ENCODE assay signal across 7 cellular contexts in genomic region chr21:46284722-46285121, GRCh38. TPM values are rescaled to one million over a fixed set of nuclear protein-coding genes. Genes with fewer than 3 reads are reported as not detected.
DNase-seq lines count a peak whose midpoint lies in the region; ATAC-seq and TF ChIP-seq lines count a peak whose summit lies in the region.

No MANE protein-coding gene starts in this region.

- TF ChIP-seq POLR2A in esophagus squamous epithelium (IDR thresholded peaks at IDR 0.05), result no peak

- H3K79me2 ChIP-seq in GM23248 (ENCODE audit: insufficient read depth), result peaks cover 85% of the 10 kb centered on the region

- intact Hi-C loops in esophagus squamous epithelium (cut with DNase I), result loop anchor here (5.0 kb wide), 1 partner anchor 52 kb away; no protein-coding TSS in a partner anchor

- no peak overlapping the region for H2AFZ ChIP-seq in GM23248

- no peaks in the 10 kb centered on the region for H3K9me2 ChIP-seq in GM23248 (ENCODE audit: insufficient read depth)

- H3K9me3 ChIP-seq in GM23248 (ENCODE audit: low read depth), result no peaks in the 10 kb centered on the region
- no peaks in the 10 kb centered on the region for H3K9me3 ChIP-seq in SJCRH30 (replicated peaks)
- H3K9me3 ChIP-seq in esophagus squamous epithelium, result no peaks in the 10 kb centered on the region

- H3K9ac ChIP-seq in GM23248, result peak overlapping the region; percentile 88

- in situ Hi-C loops in GM23248 (cut with MboI), result no loop called here
- in situ Hi-C loops in GM13977 (cut with MboI; ENCODE audit: low pct_unique_long_range_greater_than_20kb, low sequenced_read_pairs, unreplicated experiment), result no loop called here

- H3K27ac ChIP-seq in GM23248 (peak overlapping the region; percentile 76), SJCRH30 (no peak overlapping the region), esophagus squamous epithelium (peak overlapping the region in 3 of 4 donors; percentile 98 to 99 (median 98))

- 100% methylated on average over 1 of the region's 1 CpG for WGBS in GM23248 (ENCODE audit: low coverage in 1 of 2, low lambda C conversion rate in 2 of 2, missing lambda C conversion rate in 2 of 2), 2 experiments
- 70 to 82% methylated on average over 1 of the region's 1 CpG for WGBS in esophagus squamous epithelium, 2 donors

- H3K4me2 ChIP-seq in GM23248 (ENCODE audit: unreplicated experiment), result peak overlapping the region; percentile 95

- no peak for DNase-seq in GM23248
- no peak for DNase-seq in SJCRH30
- DNase-seq in esophagus squamous epithelium (lab: John Stamatoyannopoulos, UW), result no peak
- DNase-seq in skeletal muscle cell (ENCODE audit: low read depth), result no peak
- DNase-seq in HuH-7.5 (ENCODE audit: low spot score), result no peak
- no peak for DNase-seq in GM13977 (ENCODE audit: low spot score)

- peaks cover 37% of the 10 kb centered on the region for H3K4me1 ChIP-seq in GM23248 (ENCODE audit: insufficient read depth)
- 0 out of 2 replicates have a peak, but pooled peaks cover 7% of the 10 kb centered on the region for H3K4me1 ChIP-seq in SJCRH30
- H3K4me1 ChIP-seq in esophagus squamous epithelium, result peaks cover 20 to 65% (median 36%) of the 10 kb centered on the region in 3 donors

- no peaks in the 10 kb centered on the region for H4K20me1 ChIP-seq in GM23248 (ENCODE audit: insufficient read depth)

- H3K36me3 ChIP-seq in GM23248 (ENCODE audit: low read depth) (peaks cover 13% of the 10 kb centered on the region; the same call in 1 of the 2 replicates), SJCRH30 (peaks cover 40% of the 10 kb centered on the region), esophagus squamous epithelium (peaks cover 2 to 46% (median 4%) of the 10 kb centered on the region in 3 donors)

- H3K27me3 ChIP-seq in GM23248 (replicated peaks; ENCODE audit: insufficient read depth) (no peaks in the 10 kb centered on the region), SJCRH30 (no peaks in the 10 kb centered on the region), esophagus squamous epithelium (no peaks in the 10 kb centered on the region)

- TF ChIP-seq CTCF in esophagus squamous epithelium (IDR thresholded peaks at IDR 0.05) (no peak), GM13977 (IDR thresholded peaks at IDR 0.05; ENCODE audit: extremely low read depth, insufficient read depth, missing control alignments) (no peak)

- H3K4me3 ChIP-seq in GM23248 (peak overlapping the region; percentile 90), SJCRH30 (peak overlapping the region; percentile 85), esophagus squamous epithelium (peak overlapping the region in 3 of 4 donors; percentile 85 to 98 (median 94)), skeletal muscle cell (ENCODE audit: low read depth, low read length) (peak overlapping the region; percentile 67)

- ATAC-seq in GM18873 (IDR thresholded peaks at IDR 0.05; ENCODE audit: low FRiP score, unreplicated experiment), result no peak

- H3F3A ChIP-seq in GM23248 (ENCODE audit: insufficient read depth), result peaks cover 25% of the 10 kb centered on the region

RNA-seq across cellular contexts. Expression of gene MCM3AP, which starts 0.7 kb away (rescaled TPM):
- 56.1 and 64.1 TPM in 2 replicates for total RNA-seq in GM23248 (2014; rRNA removed; shearing (Covaris generic))
- polyA plus RNA-seq in GM23248 (2016; fragmentation: Nextera tagmentation; extraction: Ambion mirVana), result 30.9 and 32.7 TPM in 2 replicates
- 39.8 and 49.2 TPM in 2 replicates for total RNA-seq in SJCRH30 (2014; rRNA removed; shearing (Covaris generic))
- total RNA-seq in esophagus squamous epithelium, result 10 to 100 TPM; 31.3 to 72.7 (median 63.2) TPM

RNA-seq across cellular contexts. Expression of gene YBEY, which starts 1.4 kb away (rescaled TPM):
- 16.4 and 21.2 TPM in 2 replicates for total RNA-seq in GM23248 (2014; rRNA removed; shearing (Covaris generic))
- 17.5 and 19.1 TPM in 2 replicates for polyA plus RNA-seq in GM23248 (2016; fragmentation: Nextera tagmentation; extraction: Ambion mirVana)
- 16.1 and 16.4 TPM in 2 replicates for total RNA-seq in SJCRH30 (2014; rRNA removed; shearing (Covaris generic))
- 10 to 100 TPM in 3 of 4 donors, 1 to 10 TPM in 1; 4.7 to 17.9 (median 11.7) TPM for total RNA-seq in esophagus squamous epithelium

RNA-seq across cellular contexts. Expression of gene C21orf58, which starts 38.9 kb away (rescaled TPM):
- 4.2 and 7.0 TPM in 2 replicates for total RNA-seq in GM23248 (2014; rRNA removed; shearing (Covaris generic))
- 3.2 and 3.7 TPM in 2 replicates for polyA plus RNA-seq in GM23248 (2016; fragmentation: Nextera tagmentation; extraction: Ambion mirVana)
- 33.0 and 40.7 TPM in 2 replicates for total RNA-seq in SJCRH30 (2014; rRNA removed; shearing (Covaris generic))
- 1 to 10 TPM; 2.1 to 4.4 (median 2.7) TPM for total RNA-seq in esophagus squamous epithelium

RNA-seq across cellular contexts. Expression of gene PCNT, which starts 39.2 kb away (rescaled TPM):
- total RNA-seq in GM23248 (2014; rRNA removed; shearing (Covaris generic)), result 14.9 and 26.7 TPM in 2 replicates
- 21.8 and 23.8 TPM in 2 replicates for polyA plus RNA-seq in GM23248 (2016; fragmentation: Nextera tagmentation; extraction: Ambion mirVana)
- 21.7 and 35.7 TPM in 2 replicates for total RNA-seq in SJCRH30 (2014; rRNA removed; shearing (Covaris generic))
- 10 to 100 TPM; 26.8 to 38.7 (median 29.9) TPM for total RNA-seq in esophagus squamous epithelium

RNA-seq across cellular contexts. Expression of gene LSS, which starts 56.1 kb away (rescaled TPM):
- total RNA-seq in GM23248 (2014; rRNA removed; shearing (Covaris generic)), result 41.1 and 45.7 TPM in 2 replicates
- 26.8 and 28.0 TPM in 2 replicates for polyA plus RNA-seq in GM23248 (2016; fragmentation: Nextera tagmentation; extraction: Ambion mirVana)
- total RNA-seq in SJCRH30 (2014; rRNA removed; shearing (Covaris generic)), result 30.6 and 41.3 TPM in 2 replicates
- 100 to 1,000 TPM in 3 of 4 donors, 10 to 100 TPM in 1; 55.5 to 131 (median 115) TPM for total RNA-seq in esophagus squamous epithelium
